ENCODE assay signal across 15 cellular contexts in genomic region chr3:172694526-172694925, GRCh38. TPM values are rescaled to one million over a fixed set of nuclear protein-coding genes. Genes with fewer than 3 reads are reported as not detected.
DNase-seq lines count a peak whose midpoint lies in the region; ATAC-seq, FAIRE-seq and TF ChIP-seq lines count a peak whose summit lies in the region.
"Had no signal": no experiment of that assay in that cellular context is flagged by ENCODE, and none has a peak within 500 bp of the region (broad histone marks: within the 10 kb centered on the region; RNA-seq: fewer than 3 reads in every experiment).

No MANE protein-coding gene starts in this region.

- H3K4me2 ChIP-seq in GM12878 (ENCODE audit: control insufficient read depth, insufficient read depth) (no peak overlapping the region), HepG2 (ENCODE audit: low read depth, low read length) (no peak overlapping the region)
- H3K4me2 ChIP-seq: A549 had no signal

- POLR2A ChIA-PET in GM12878 (lab: Charles Lee), result no interaction called here
- POLR2A ChIA-PET in HepG2 (lab: Yijun Ruan, JAX), result no interaction called here

- H3K36me3 ChIP-seq in GM12878 (ENCODE audit: control insufficient read depth in 2 of 2, insufficient read depth in 2 of 2, low read length in 1 of 2), result no peaks in the 10 kb centered on the region
- peaks cover 0 to 3% of the 10 kb centered on the region in 2 experiments; a peak in 2 of 5 replicates for H3K36me3 ChIP-seq in HepG2 (replicated peaks in 1 of 2; ENCODE audit: control insufficient read depth in 1 of 2, insufficient read depth in 2 of 2, low read length in 2 of 2)
- no peaks in the 10 kb centered on the region for H3K36me3 ChIP-seq in upper lobe of right lung
- H3K36me3 ChIP-seq: BE2C had no signal

- TF ChIP-seq EP300 in GM12878 (IDR thresholded peaks at IDR 0.05; ENCODE audit: borderline replicate concordance in 1 of 2, control insufficient read depth in 1 of 2, low read depth in 2 of 2, low read length in 2 of 2) (no peak), HepG2 (IDR thresholded peaks at IDR 0.05; ENCODE audit: low read depth in 2 of 2, low read length in 2 of 2) (no peak), HepG2 (CRISPR knock-in tag; IDR thresholded peaks at IDR 0.05; ENCODE audit: borderline replicate concordance) (no peak)

- H2AFZ ChIP-seq in GM12878 (ENCODE audit: control insufficient read depth, low read depth, low read length), result no peak overlapping the region
- no peak overlapping the region for H2AFZ ChIP-seq in HepG2 (ENCODE audit: low read length)

- no peak overlapping the region for H3K9ac ChIP-seq in GM12878 (ENCODE audit: control insufficient read depth, insufficient read depth, low read length)
- no peak overlapping the region for H3K9ac ChIP-seq in HepG2 (ENCODE audit: insufficient read depth, low read depth, low read length)

- WGBS in GM12878 (ENCODE audit: insufficient coverage, insufficient replicate concordance, low lambda C conversion rate, missing lambda C conversion rate), result 100% methylated on average over 3 of the region's 3 CpGs
- WGBS in HepG2 (ENCODE audit: low lambda C conversion rate), result 100% methylated on average over 3 of the region's 3 CpGs

- in situ Hi-C loops in GM12878 (cut with MboI) (no loop called here), HepG2 (cut with HindIII; ENCODE audit: extremely low pct_ligation_motif_present, low pct_unique_long_range_greater_than_20kb) (no loop called here)

- H3K9me3 ChIP-seq in GM12878 (replicated peaks; ENCODE audit: control insufficient read depth, insufficient read depth, low read length), result no peaks in the 10 kb centered on the region
- no peaks in the 10 kb centered on the region for H3K9me3 ChIP-seq in HepG2 (ENCODE audit: low read length)
- H3K9me3 ChIP-seq in upper lobe of right lung, result no peaks in the 10 kb centered on the region
- H3K9me3 ChIP-seq: A549, BE2C, Caco-2 had no signal

- no peaks in the 10 kb centered on the region for H4K20me1 ChIP-seq in GM12878 (ENCODE audit: control insufficient read depth, insufficient read depth)
- no peaks in the 10 kb centered on the region for H4K20me1 ChIP-seq in HepG2 (ENCODE audit: insufficient read depth, low read length)

- H3K4me1 ChIP-seq in GM12878 (ENCODE audit: control insufficient read depth, insufficient read depth, low read length) (peaks cover 17% of the 10 kb centered on the region), HepG2 (ENCODE audit: insufficient read depth, low read length) (peaks cover 93% of the 10 kb centered on the region), upper lobe of right lung (peaks cover 23% of the 10 kb centered on the region)

- no peak overlapping the region for H3K4me3 ChIP-seq in GM12878
- no peak overlapping the region for H3K4me3 ChIP-seq in HepG2 (replicated peaks in 1 of 3; ENCODE audit: insufficient read depth in 1 of 3, low read depth in 2 of 3, low read length in 3 of 3)
- H3K4me3 ChIP-seq in upper lobe of right lung, result no peak overlapping the region
- H3K4me3 ChIP-seq: A549 had no signal

- intact Hi-C loops in GM12878 (cut with micrococcal nuclease; ENCODE audit: unreplicated experiment) (no loop called here), HepG2 (cut with micrococcal nuclease; ENCODE audit: unreplicated experiment) (no loop called here), upper lobe of right lung (cut with DNase I) (no loop called here)

- RAD21 ChIA-PET in GM12878 (lab: Charles Lee; ENCODE audit: unreplicated experiment), result no interaction called here

- no peak overlapping the region for H3K27ac ChIP-seq in GM12878 (ENCODE audit: control insufficient read depth, insufficient read depth)
- peak overlapping the region; percentile 85 for H3K27ac ChIP-seq in HepG2 (ENCODE audit: extremely low read length, insufficient read depth, low read length)
- H3K27ac ChIP-seq in upper lobe of right lung, result no peak overlapping the region
- H3K27ac ChIP-seq: A549, C4-2B had no signal

- BruUV-seq in GM12878 (replicated peaks; lab: Mats Ljungman, UMichigan) (no TSS peak), HepG2 (replicated peaks; lab: Mats Ljungman, UMichigan) (no TSS peak)

- peak; percentile 18 for FAIRE-seq in GM12878 (lab: Jason Lieb, UNC)
- no peak for FAIRE-seq in HepG2 (lab: Jason Lieb, UNC)
- FAIRE-seq: A549 had no signal

- DNase-seq in CD1c-positive myeloid dendritic cell (ENCODE audit: extremely low spot score), result peak; percentile 38
- no peak for DNase-seq in GM12878 (ENCODE audit: low read depth, low spot score)
- no peak for DNase-seq in HepG2 (ENCODE audit: low spot score)
- DNase-seq in upper lobe of right lung, result no peak
- DNase-seq in SKM-1 (lab: John Stamatoyannopoulos, UW; ENCODE audit: unreplicated experiment), result no peak
- no peak for DNase-seq in GM20000 (ENCODE audit: low spot score)
- DNase-seq: BE2C; Caco-2; CD8-positive, alpha-beta memory T cell; DMS53; GF-D8; GOT3; H9 had no signal

- TF ChIP-seq RAD21 in GM12878 (IDR thresholded peaks at IDR 0.05; ENCODE audit: insufficient read depth, low read depth, low read length) (no peak), HepG2 (CRISPR knock-in tag; IDR thresholded peaks at IDR 0.05) (no peak)

- H3K79me2 ChIP-seq in GM12878 (ENCODE audit: control insufficient read depth, insufficient read depth, low read length) (no peaks in the 10 kb centered on the region), HepG2 (ENCODE audit: insufficient read depth, low read length) (peaks cover 58% of the 10 kb centered on the region)

- no peaks in the 10 kb centered on the region for H3K27me3 ChIP-seq in GM12878 (replicated peaks in 1 of 2; ENCODE audit: control insufficient read depth in 2 of 2, insufficient read depth in 2 of 2, low read length in 1 of 2)
- H3K27me3 ChIP-seq in HepG2 (ENCODE audit: control insufficient read depth in 1 of 2, insufficient read depth in 2 of 2, low read length in 2 of 2), result no peaks in the 10 kb centered on the region
- H3K27me3 ChIP-seq in upper lobe of right lung, result no peaks in the 10 kb centered on the region
- H3K27me3 ChIP-seq: BE2C had no signal

- TF ChIP-seq POLR2A in GM12878 (IDR thresholded peaks at IDR 0.05; ENCODE audit: low read depth, low read length) (no peak), HepG2 (IDR thresholded peaks at IDR 0.05; ENCODE audit: insufficient read depth in 1 of 2, low read depth in 2 of 2, low read length in 2 of 2) (no peak)

- ATAC-seq in GM12878 (no peak), HepG2 (no peak), upper lobe of right lung (peak; percentile 53)
- ATAC-seq: A549 had no signal

- TF ChIP-seq CTCF in GM12878 (IDR thresholded peaks at IDR 0.05 in 2 of 3, conservative IDR thresholded peaks at IDR 0.05 in 1 of 3; ENCODE audit: control insufficient read depth in 2 of 3, extremely low read depth in 1 of 3, insufficient read depth in 1 of 3, low read depth in 3 of 3, low read length in 3 of 3) (no peak), HepG2 (CRISPR knock-in tag; IDR thresholded peaks at IDR 0.05) (no peak), upper lobe of right lung (IDR thresholded peaks at IDR 0.05) (no peak), GM20000 (IDR thresholded peaks at IDR 0.05; ENCODE audit: extremely low read depth, missing control alignments) (no peak)

- CTCF ChIA-PET in GM12878 (lab: Yijun Ruan, JAX), result no interaction called here
- CTCF ChIA-PET in HepG2 (lab: Yijun Ruan, JAX; ENCODE audit: low intra/inter-chr PET ratio, low total read pairs), result no interaction called here

- SMC1A ChIA-PET in GM12878 (lab: Charles Lee; ENCODE audit: uncharacterized antibody, unreplicated experiment), result interaction anchor here (0.7 to 1.9 kb wide), 2 partner anchors 9 to 785 kb away, joined by 3 to 5 read pairs; no protein-coding TSS in a partner anchor

RNA-seq across cellular contexts. Expression of gene NCEH1, which starts 16.3 kb away (rescaled TPM):
- total RNA-seq in GM12878 (2013; cell fraction: nucleolus; rRNA removed), result 3.0 and 6.1 TPM in 2 replicates
- total RNA-seq in GM12878 (2014; rRNA removed), result 2.3 and 2.5 TPM in 2 replicates
- total RNA-seq in GM12878 (2014; rRNA removed; fragmentation: Illumina TruSeq; extraction: Trizol), result 3.6 and 3.9 TPM in 2 replicates
- total RNA-seq in GM12878 (2021), result 6.5 and 8.1 TPM in 2 replicates
- polyA plus RNA-seq in GM12878 (2011; ENCODE audit: low read depth), result 1.2 TPM
- polyA plus RNA-seq in GM12878 (2011; rRNA removed), result 5.6 and 6.0 TPM in 2 replicates
- polyA plus RNA-seq in GM12878 (2011; cell fraction: cytosol; rRNA removed), result 4.8 and 5.1 TPM in 2 replicates
- polyA plus RNA-seq in GM12878 (2011; cell fraction: nucleus; rRNA removed), result 2.5 and 2.6 TPM in 2 replicates
- polyA plus RNA-seq in GM12878 (2012), result 1.4 and 1.7 TPM in 2 replicates
- polyA plus RNA-seq in GM12878 (2014; fragmentation: Illumina TruSeq; extraction: Trizol), result 5.0 and 5.4 TPM in 2 replicates
- polyA plus RNA-seq in GM12878 (2014; fragmentation: Nextera tagmentation; extraction: Ambion mirVana), result 1 to 10 TPM; 1.8 to 2.3 TPM
- polyA plus RNA-seq in GM12878 (2014; rRNA removed), result 3.4 and 3.5 TPM in 2 replicates
- polyA plus RNA-seq in GM12878 (2016; fragmentation: Nextera tagmentation; extraction: Ambion mirVana), result 1 to 10 TPM; 5.2 to 7.7 TPM
- 8.9 and 12.4 TPM in 2 replicates for polyA minus RNA-seq in GM12878 (2011; rRNA and poly(A)+ RNA removed)
- 5.3 and 8.3 TPM in 2 replicates for polyA minus RNA-seq in GM12878 (2011; cell fraction: cytosol; rRNA and poly(A)+ RNA removed)
- 4.1 and 12.8 TPM in 2 replicates for polyA minus RNA-seq in GM12878 (2011; cell fraction: nucleus; rRNA and poly(A)+ RNA removed)
- total RNA-seq in HepG2 (2016; rRNA removed; fragmentation: Illumina TruSeq; extraction: Trizol), result 7.9 and 12.9 TPM in 2 replicates
- total RNA-seq in HepG2 (2016; cell fraction: cytosol; rRNA removed; fragmentation: Illumina TruSeq; extraction: Trizol; ENCODE audit: low read depth), result 1.1 and 1.2 TPM in 2 replicates
- 9.2 and 11.9 TPM in 2 replicates for total RNA-seq in HepG2 (2016; cell fraction: insoluble cytoplasmic fraction; rRNA removed; fragmentation: Illumina TruSeq; extraction: Trizol)
- total RNA-seq in HepG2 (2016; cell fraction: membrane; rRNA removed; fragmentation: Illumina TruSeq; extraction: Trizol), result 2.6 and 2.7 TPM in 2 replicates
- total RNA-seq in HepG2 (2016; cell fraction: nucleus; rRNA removed; fragmentation: Illumina TruSeq; extraction: Trizol), result 13.8 and 15.3 TPM in 2 replicates
- polyA plus RNA-seq in HepG2 (2011; rRNA removed), result 17.9 and 21.4 TPM in 2 replicates
- polyA plus RNA-seq in HepG2 (2011; cell fraction: cytosol; rRNA removed), result 14.9 and 17.6 TPM in 2 replicates
- 6.9 and 7.5 TPM in 2 replicates for polyA plus RNA-seq in HepG2 (2011; cell fraction: nucleus; rRNA removed)
- 22.9 and 30.2 TPM in 2 replicates for polyA plus RNA-seq in HepG2 (2012)
- polyA plus RNA-seq in HepG2 (2016; cell fraction: cytosol; fragmentation: Illumina TruSeq; extraction: Trizol; ENCODE audit: low read depth), result 0.27 and 0.40 TPM in 2 replicates
- 6.4 and 7.2 TPM in 2 replicates for polyA plus RNA-seq in HepG2 (2016; cell fraction: insoluble cytoplasmic fraction; fragmentation: Illumina TruSeq; extraction: Trizol; ENCODE audit: low read depth)
- 1.1 and 1.2 TPM in 2 replicates for polyA plus RNA-seq in HepG2 (2016; cell fraction: membrane; fragmentation: Illumina TruSeq; extraction: Trizol; ENCODE audit: low read depth)
- polyA plus RNA-seq in HepG2 (2016; cell fraction: nucleus; fragmentation: Illumina TruSeq; extraction: Trizol; ENCODE audit: insufficient read depth, low read depth), result 16.8 and 17.4 TPM in 2 replicates
- 52.9 and 64.7 TPM in 2 replicates for polyA minus RNA-seq in HepG2 (2011; rRNA and poly(A)+ RNA removed; ENCODE audit: low replicate concordance)
- polyA minus RNA-seq in HepG2 (2011; cell fraction: cytosol; rRNA and poly(A)+ RNA removed), result 42.9 and 44.0 TPM in 2 replicates
- 18.9 and 21.8 TPM in 2 replicates for polyA minus RNA-seq in HepG2 (2011; cell fraction: nucleus; rRNA and poly(A)+ RNA removed)
- 62.1 TPM for total RNA-seq in upper lobe of right lung

RNA-seq across cellular contexts. Expression of gene ECT2, which starts 56.0 kb away (rescaled TPM):
- total RNA-seq in GM12878 (2013; cell fraction: nucleolus; rRNA removed), result 55.8 and 56.5 TPM in 2 replicates
- 34.7 and 47.8 TPM in 2 replicates for total RNA-seq in GM12878 (2014; rRNA removed)
- total RNA-seq in GM12878 (2014; rRNA removed; fragmentation: Illumina TruSeq; extraction: Trizol), result 46.3 and 46.7 TPM in 2 replicates
- total RNA-seq in GM12878 (2021), result 37.6 and 38.7 TPM in 2 replicates
- polyA plus RNA-seq in GM12878 (2011; ENCODE audit: low read depth), result 5.0 TPM
- 47.8 and 80.1 TPM in 2 replicates for polyA plus RNA-seq in GM12878 (2011; rRNA removed)
- 14.8 and 15.3 TPM in 2 replicates for polyA plus RNA-seq in GM12878 (2011; cell fraction: cytosol; rRNA removed)
- 33.3 and 35.5 TPM in 2 replicates for polyA plus RNA-seq in GM12878 (2011; cell fraction: nucleus; rRNA removed)
- 9.5 and 13.3 TPM in 2 replicates for polyA plus RNA-seq in GM12878 (2012)
- polyA plus RNA-seq in GM12878 (2014; fragmentation: Illumina TruSeq; extraction: Trizol), result 37.6 and 46.3 TPM in 2 replicates
- polyA plus RNA-seq in GM12878 (2014; fragmentation: Nextera tagmentation; extraction: Ambion mirVana), result 10 to 100 TPM; 21.5 to 27.5 TPM
- 21.0 and 22.6 TPM in 2 replicates for polyA plus RNA-seq in GM12878 (2014; rRNA removed)
- polyA plus RNA-seq in GM12878 (2016; fragmentation: Nextera tagmentation; extraction: Ambion mirVana), result 10 to 100 TPM; 40.2 to 42.8 TPM
- 33.5 and 37.4 TPM in 2 replicates for polyA minus RNA-seq in GM12878 (2011; rRNA and poly(A)+ RNA removed)
- polyA minus RNA-seq in GM12878 (2011; cell fraction: cytosol; rRNA and poly(A)+ RNA removed), result 16.4 and 22.8 TPM in 2 replicates
- polyA minus RNA-seq in GM12878 (2011; cell fraction: nucleus; rRNA and poly(A)+ RNA removed), result 38.4 and 61.4 TPM in 2 replicates
- total RNA-seq in HepG2 (2016; rRNA removed; fragmentation: Illumina TruSeq; extraction: Trizol), result 52.0 and 84.4 TPM in 2 replicates
- total RNA-seq in HepG2 (2016; cell fraction: cytosol; rRNA removed; fragmentation: Illumina TruSeq; extraction: Trizol; ENCODE audit: low read depth), result 13.0 and 15.7 TPM in 2 replicates
- 49.7 and 86.5 TPM in 2 replicates for total RNA-seq in HepG2 (2016; cell fraction: insoluble cytoplasmic fraction; rRNA removed; fragmentation: Illumina TruSeq; extraction: Trizol)
- total RNA-seq in HepG2 (2016; cell fraction: membrane; rRNA removed; fragmentation: Illumina TruSeq; extraction: Trizol), result 18.7 and 24.3 TPM in 2 replicates
- total RNA-seq in HepG2 (2016; cell fraction: nucleus; rRNA removed; fragmentation: Illumina TruSeq; extraction: Trizol), result 49.9 and 53.3 TPM in 2 replicates
- polyA plus RNA-seq in HepG2 (2011; rRNA removed), result 12.0 and 21.6 TPM in 2 replicates
- 7.6 and 8.1 TPM in 2 replicates for polyA plus RNA-seq in HepG2 (2011; cell fraction: cytosol; rRNA removed)
- 8.0 and 12.7 TPM in 2 replicates for polyA plus RNA-seq in HepG2 (2011; cell fraction: nucleus; rRNA removed)
- 13.7 and 20.1 TPM in 2 replicates for polyA plus RNA-seq in HepG2 (2012)
- 1.9 and 2.3 TPM in 2 replicates for polyA plus RNA-seq in HepG2 (2016; cell fraction: cytosol; fragmentation: Illumina TruSeq; extraction: Trizol; ENCODE audit: low read depth)
- 52.4 and 55.8 TPM in 2 replicates for polyA plus RNA-seq in HepG2 (2016; cell fraction: insoluble cytoplasmic fraction; fragmentation: Illumina TruSeq; extraction: Trizol; ENCODE audit: low read depth)
- 8.1 and 8.4 TPM in 2 replicates for polyA plus RNA-seq in HepG2 (2016; cell fraction: membrane; fragmentation: Illumina TruSeq; extraction: Trizol; ENCODE audit: low read depth)
- polyA plus RNA-seq in HepG2 (2016; cell fraction: nucleus; fragmentation: Illumina TruSeq; extraction: Trizol; ENCODE audit: insufficient read depth, low read depth), result 39.5 and 39.6 TPM in 2 replicates
- 14.3 and 86.9 TPM in 2 replicates for polyA minus RNA-seq in HepG2 (2011; rRNA and poly(A)+ RNA removed; ENCODE audit: low replicate concordance)
- 19.0 and 34.2 TPM in 2 replicates for polyA minus RNA-seq in HepG2 (2011; cell fraction: cytosol; rRNA and poly(A)+ RNA removed)
- 60.0 and 83.7 TPM in 2 replicates for polyA minus RNA-seq in HepG2 (2011; cell fraction: nucleus; rRNA and poly(A)+ RNA removed)
- 12.2 TPM for total RNA-seq in upper lobe of right lung
